ENCODE assay signal across 21 cellular contexts in the genomic region with DNA sequence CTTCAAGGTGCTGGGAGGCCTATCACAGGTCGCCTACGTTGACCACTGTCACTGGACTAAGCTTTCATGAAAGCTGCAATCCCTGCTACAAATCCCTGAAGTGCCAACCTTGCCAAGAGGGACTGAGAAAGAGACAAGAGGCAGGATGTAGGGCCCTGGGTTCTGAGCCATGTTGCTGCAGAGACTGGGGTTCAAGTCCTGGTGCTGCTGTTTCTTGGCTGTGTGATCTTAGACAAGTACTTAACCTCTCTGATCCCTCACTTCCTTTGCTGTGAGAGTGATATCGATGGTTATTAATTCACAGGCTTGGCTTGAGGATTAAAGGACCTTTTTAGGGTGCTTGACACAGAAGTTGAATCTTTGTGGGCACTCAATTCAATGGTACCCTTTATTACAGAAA. TPM values are rescaled to one million over a fixed set of nuclear protein-coding genes. Genes with fewer than 3 reads are reported as not detected.
DNase-seq lines count a peak whose midpoint lies in the region; ATAC-seq, FAIRE-seq and TF ChIP-seq lines count a peak whose summit lies in the region.
"Had no signal": no experiment of that assay in that cellular context is flagged by ENCODE, and none has a peak within 500 bp of the region (broad histone marks: within the 10 kb centered on the region; RNA-seq: fewer than 3 reads in every experiment).

No MANE protein-coding gene starts in this region.

- H3K27ac ChIP-seq in HepG2 (ENCODE audit: extremely low read length, insufficient read depth, low read length) (no peak overlapping the region), right lobe of liver (no peak overlapping the region), spleen (no peak overlapping the region)
- H3K27ac ChIP-seq: GM23248, HL-60 had no signal

- POLR2A ChIA-PET in HepG2 (lab: Yijun Ruan, JAX): no interaction called here

- no peak overlapping the region for H3K4me3 ChIP-seq in HepG2 (replicated peaks in 1 of 3; ENCODE audit: insufficient read depth in 1 of 3, low read depth in 2 of 3, low read length in 3 of 3)
- H3K4me3 ChIP-seq in right lobe of liver: no peak overlapping the region
- H3K4me3 ChIP-seq in spleen: no peak overlapping the region
- H3K4me3 ChIP-seq: GM23248 had no signal

- in situ Hi-C loops in HepG2 (cut with HindIII; ENCODE audit: extremely low pct_ligation_motif_present, low pct_unique_long_range_greater_than_20kb): no loop called here

- TF ChIP-seq CTCF in HepG2 (CRISPR knock-in tag; IDR thresholded peaks at IDR 0.05) (no peak), right lobe of liver (IDR thresholded peaks at IDR 0.05) (no peak), spleen (IDR thresholded peaks at IDR 0.05 in 8 of 11, conservative IDR thresholded peaks at IDR 0.05 in 3 of 11) (no peak)

- intact Hi-C loops in HepG2 (cut with micrococcal nuclease; ENCODE audit: unreplicated experiment) (no loop called here), right lobe of liver (cut with DNase I) (no loop called here), spleen (cut with DNase I; ENCODE audit: low total_unique reads) (no loop called here)
- intact Hi-C loops in dendritic cell treated with granulocyte-macrophage colony-stimulating factor and Interleukin-4, amounts not matched to agents 40 ng/mL and 50 ng/mL, for 4 days (cut with micrococcal nuclease): loop anchor here (5.0 kb wide), 1 partner anchor 36 kb away; no protein-coding TSS in a partner anchor

- CTCF ChIA-PET in HepG2 (lab: Yijun Ruan, JAX; ENCODE audit: low intra/inter-chr PET ratio, low total read pairs): no interaction called here

- TF ChIP-seq POLR2A in HepG2 (IDR thresholded peaks at IDR 0.05; ENCODE audit: insufficient read depth in 1 of 2, low read depth in 2 of 2, low read length in 2 of 2) (no peak), right lobe of liver (IDR thresholded peaks at IDR 0.05) (no peak), spleen (IDR thresholded peaks at IDR 0.05) (no peak)

- TF ChIP-seq EP300 in HepG2 (IDR thresholded peaks at IDR 0.05; ENCODE audit: low read depth in 2 of 2, low read length in 2 of 2) (no peak), HepG2 (CRISPR knock-in tag; IDR thresholded peaks at IDR 0.05; ENCODE audit: borderline replicate concordance) (no peak)

- H3K9ac ChIP-seq in HepG2 (ENCODE audit: insufficient read depth, low read depth, low read length): no peak overlapping the region
- H3K9ac ChIP-seq: GM23248 had no signal

- TF ChIP-seq RAD21 in HepG2 (CRISPR knock-in tag; IDR thresholded peaks at IDR 0.05): no peak

- H3K36me3 ChIP-seq in HepG2 (replicated peaks in 1 of 2; ENCODE audit: control insufficient read depth in 1 of 2, insufficient read depth in 2 of 2, low read length in 2 of 2): no peaks in the 10 kb centered on the region
- H3K36me3 ChIP-seq in right lobe of liver: no peaks in the 10 kb centered on the region
- H3K36me3 ChIP-seq in spleen: peaks cover 0 to 36% (median 0%) of the 10 kb centered on the region in 6 donors

- H4K20me1 ChIP-seq in HepG2 (ENCODE audit: insufficient read depth, low read length): no peaks in the 10 kb centered on the region

- peaks cover 52% of the 10 kb centered on the region for H3K36me3 Mint-ChIP-seq in dendritic cell treated with granulocyte-macrophage colony-stimulating factor and Interleukin-4, amounts not matched to agents 40 ng/mL and 50 ng/mL, for 4 days (ENCODE audit: low read depth)
- H3K36me3 Mint-ChIP-seq: CD8-positive, alpha-beta T cell had no signal

- ATAC-seq in HepG2 (no peak), right lobe of liver (no peak), HG02763 (IDR thresholded peaks at IDR 0.05; ENCODE audit: unreplicated experiment) (no peak)
- ATAC-seq: CD8-positive, alpha-beta T cell had no signal

- no peak overlapping the region for H3K4me3 Mint-ChIP-seq in dendritic cell treated with granulocyte-macrophage colony-stimulating factor and Interleukin-4, amounts not matched to agents 40 ng/mL and 50 ng/mL, for 4 days
- H3K4me3 Mint-ChIP-seq: B cell; CD14-positive monocyte; CD8-positive, alpha-beta T cell had no signal

- peaks cover 5 to 32% of the 10 kb centered on the region in 2 experiments; a peak in 4 of 5 replicates for H3K27me3 ChIP-seq in HepG2 (ENCODE audit: control insufficient read depth in 1 of 2, insufficient read depth in 2 of 2, low read length in 2 of 2)
- H3K27me3 ChIP-seq in right lobe of liver: no peaks in the 10 kb centered on the region
- no peaks in the 10 kb centered on the region for H3K27me3 ChIP-seq in spleen (replicated peaks in 1 of 7)

- H2AFZ ChIP-seq in HepG2 (ENCODE audit: low read length): no peak overlapping the region
- H2AFZ ChIP-seq: GM23248 had no signal

- peak; percentile 32 for DNase-seq in activated CD8-positive, alpha-beta memory T cell treated with anti-CD3 and anti-CD28 coated beads, Interleukin-2, amount 50 U/mL, for 48 hours
- no peak for DNase-seq in activated CD8-positive, alpha-beta memory T cell treated with anti-CD3 and anti-CD28 coated beads, Interleukin-2, amount 50 U/mL, for 4 hours
- DNase-seq in HepG2 (ENCODE audit: low spot score) (no peak), right lobe of liver (no peak), spleen (peak; percentile 6), NCI-H2107 (lab: John Stamatoyannopoulos, UW) (no peak)
- DNase-seq: CD8-positive, alpha-beta T cell; COR-L47; DMS153; DMS79 treated with DMSO at 0.1 percent for 48 hours; EL; GM23248 had no signal

- no peak for FAIRE-seq in HepG2 (lab: Jason Lieb, UNC)
- FAIRE-seq: D721Med, G401.6, GM12891 had no signal

- no peaks in the 10 kb centered on the region for H3K27me3 Mint-ChIP-seq in dendritic cell treated with granulocyte-macrophage colony-stimulating factor and Interleukin-4, amounts not matched to agents 40 ng/mL and 50 ng/mL, for 4 days
- H3K27me3 Mint-ChIP-seq: B cell had no signal

- H3K4me2 ChIP-seq in HepG2 (ENCODE audit: low read depth, low read length): no peak overlapping the region

- H3K4me1 Mint-ChIP-seq in dendritic cell treated with granulocyte-macrophage colony-stimulating factor and Interleukin-4, amounts not matched to agents 40 ng/mL and 50 ng/mL, for 4 days (ENCODE audit: low read depth): peaks cover 49% of the 10 kb centered on the region

- H3K9me3 Mint-ChIP-seq in dendritic cell treated with granulocyte-macrophage colony-stimulating factor and Interleukin-4, amounts not matched to agents 40 ng/mL and 50 ng/mL, for 4 days: no peaks in the 10 kb centered on the region
- H3K9me3 Mint-ChIP-seq: CD14-positive monocyte; CD8-positive, alpha-beta T cell had no signal

- peak overlapping the region; percentile 71 for H3K27ac Mint-ChIP-seq in dendritic cell treated with granulocyte-macrophage colony-stimulating factor and Interleukin-4, amounts not matched to agents 40 ng/mL and 50 ng/mL, for 4 days
- H3K27ac Mint-ChIP-seq: B cell; CD8-positive, alpha-beta T cell had no signal

- no peaks in the 10 kb centered on the region for H3K79me2 ChIP-seq in HepG2 (ENCODE audit: insufficient read depth, low read length)

- BruUV-seq in HepG2 (replicated peaks; lab: Mats Ljungman, UMichigan): no TSS peak

- WGBS in HepG2 (ENCODE audit: low lambda C conversion rate): 54% methylated on average over 3 of the region's 3 CpGs
- WGBS in right lobe of liver (ENCODE audit: insufficient coverage, low coverage, low lambda C conversion rate, missing lambda C conversion rate): 95% methylated on average over 3 of the region's 3 CpGs
- WGBS in spleen, 5 donors: 82 to 90% (median 86%) methylated on average over 3 of the region's 3 CpGs

- H3K4me1 ChIP-seq in HepG2 (ENCODE audit: insufficient read depth, low read length) (peaks cover 6% of the 10 kb centered on the region; the same call in 1 of the 2 replicates), right lobe of liver (no peaks in the 10 kb centered on the region), spleen (peaks cover 0 to 38% (median 13%) of the 10 kb centered on the region in 6 donors)

- H3K9me3 ChIP-seq in HepG2 (ENCODE audit: low read length): no peaks in the 10 kb centered on the region
- no peaks in the 10 kb centered on the region for H3K9me3 ChIP-seq in right lobe of liver
- no peaks in the 10 kb centered on the region for H3K9me3 ChIP-seq in spleen

TF ChIP-seq in HepG2, 621 proteins besides CTCF, POLR2A, EP300 and RAD21 (continues in another document):
- 0 out of 2 replicates have a peak, but pooled peaks have one; percentile 30 for TF ChIP-seq ZMYM3 (CRISPR knock-in tag; IDR thresholded peaks at IDR 0.05)

RNA-seq across cellular contexts. Expression of gene CSF1R, which starts 15.5 kb away (rescaled TPM):
- total RNA-seq in HepG2 (2016; rRNA removed; fragmentation: Illumina TruSeq; extraction: Trizol): not detected in 2 replicates
- total RNA-seq in HepG2 (2016; cell fraction: cytosol; rRNA removed; fragmentation: Illumina TruSeq; extraction: Trizol; ENCODE audit: low read depth): not detected in 2 replicates
- not detected in 2 replicates for total RNA-seq in HepG2 (2016; cell fraction: insoluble cytoplasmic fraction; rRNA removed; fragmentation: Illumina TruSeq; extraction: Trizol)
- not detected in 2 replicates for total RNA-seq in HepG2 (2016; cell fraction: membrane; rRNA removed; fragmentation: Illumina TruSeq; extraction: Trizol)
- not detected in 2 replicates for total RNA-seq in HepG2 (2016; cell fraction: nucleus; rRNA removed; fragmentation: Illumina TruSeq; extraction: Trizol)
- 0.01 TPM in 1 of 2 replicates, not detected in the other for polyA plus RNA-seq in HepG2 (2011; rRNA removed)
- 0.01 TPM in 1 of 2 replicates, not detected in the other for polyA plus RNA-seq in HepG2 (2011; cell fraction: cytosol; rRNA removed)
- 0.03 TPM in 1 of 2 replicates, not detected in the other for polyA plus RNA-seq in HepG2 (2011; cell fraction: nucleus; rRNA removed)
- 0.07 TPM in 1 of 2 replicates, not detected in the other for polyA plus RNA-seq in HepG2 (2012)
- not detected in 2 replicates for polyA plus RNA-seq in HepG2 (2016; cell fraction: cytosol; fragmentation: Illumina TruSeq; extraction: Trizol; ENCODE audit: low read depth)
- polyA plus RNA-seq in HepG2 (2016; cell fraction: insoluble cytoplasmic fraction; fragmentation: Illumina TruSeq; extraction: Trizol; ENCODE audit: low read depth): not detected in 2 replicates
- polyA plus RNA-seq in HepG2 (2016; cell fraction: membrane; fragmentation: Illumina TruSeq; extraction: Trizol; ENCODE audit: low read depth): not detected in 2 replicates
- not detected in 2 replicates for polyA plus RNA-seq in HepG2 (2016; cell fraction: nucleus; fragmentation: Illumina TruSeq; extraction: Trizol; ENCODE audit: insufficient read depth, low read depth)
- 0.58 TPM in 1 of 2 replicates, not detected in the other for polyA minus RNA-seq in HepG2 (2011; rRNA and poly(A)+ RNA removed; ENCODE audit: low replicate concordance)
- not detected in 2 replicates for polyA minus RNA-seq in HepG2 (2011; cell fraction: cytosol; rRNA and poly(A)+ RNA removed)
- not detected in 2 replicates for polyA minus RNA-seq in HepG2 (2011; cell fraction: nucleus; rRNA and poly(A)+ RNA removed)
- 10 to 100 TPM; 13.0 to 45.1 (median 16.3) TPM for total RNA-seq in right lobe of liver
- 100 to 1,000 TPM; 285 to 429 (median 312) TPM for total RNA-seq in spleen
- 10 to 100 TPM; 23.1 to 30.1 (median 28.2) TPM for polyA plus RNA-seq in spleen
- total RNA-seq: GM23248, H7 had no signal

Comparison
In these comparisons a context has a peak if more than half of its experiments do, and no peak if none do; other contexts are left out.
1. DNase-seq: peak in activated CD8-positive, alpha-beta memory T cell treated with anti-CD3 and anti-CD28 coated beads, Interleukin-2, amount 50 U/mL, for 48 hours (single experiment) and spleen (single experiment); none in activated CD8-positive, alpha-beta memory T cell treated with anti-CD3 and anti-CD28 coated beads, Interleukin-2, amount 50 U/mL, for 4 hours (single experiment), HepG2 (single experiment), right lobe of liver (0 of 3) and NCI-H2107 (single experiment).
2. RNA of gene CSF1R, which starts 15.5 kb away (total RNA-seq): 285 to 429 TPM in spleen and 13.0 to 45.1 TPM in right lobe of liver; not detected in HepG2; every median in the first group is over 10 times any median in the second.